ENCODE assay signal across 22 cellular contexts in genomic region chr13:84032116-84032515, GRCh38.
DNase-seq lines count a peak whose midpoint lies in the region; FAIRE-seq and TF ChIP-seq lines count a peak whose summit lies in the region.
"Had no signal": no experiment of that assay in that cellular context is flagged by ENCODE, and none has a peak within 500 bp of the region (broad histone marks: within the 10 kb centered on the region; RNA-seq: fewer than 3 reads in every experiment).

No MANE protein-coding gene starts in this region.

- FAIRE-seq in astrocyte (lab: Jason Lieb, UNC), result no peak
- FAIRE-seq: GM12892, HTR-8/SVneo, K562 had no signal

- intact Hi-C loops in MCF 10A (cut with micrococcal nuclease) (no loop called here), breast epithelium (cut with DNase I; ENCODE audit: low total_unique reads) (no loop called here)

- no peak overlapping the region for H3K4me3 ChIP-seq in breast epithelium
- H3K4me3 ChIP-seq in astrocyte (ENCODE audit: insufficient read depth, low read depth, low read length), result no peak overlapping the region
- H3K4me3 ChIP-seq: K562 had no signal

- no peaks in the 10 kb centered on the region for H3K27me3 ChIP-seq in breast epithelium
- no peaks in the 10 kb centered on the region for H3K27me3 ChIP-seq in astrocyte (ENCODE audit: insufficient read depth, low read length)

- H3K9ac ChIP-seq in astrocyte (ENCODE audit: low read length), result no peak overlapping the region

- no peak overlapping the region for H3K4me3 Mint-ChIP-seq in MCF 10A (ENCODE audit: unreplicated experiment)
- no peak overlapping the region for H3K4me3 Mint-ChIP-seq in astrocyte (ENCODE audit: unreplicated experiment)
- H3K4me3 Mint-ChIP-seq: B cell; CD8-positive, alpha-beta T cell had no signal

- H3K4me1 Mint-ChIP-seq in MCF 10A (ENCODE audit: insufficient read depth, unreplicated experiment) (no peaks in the 10 kb centered on the region), astrocyte (ENCODE audit: low read depth, unreplicated experiment) (peaks cover 3% of the 10 kb centered on the region)
- H3K4me1 Mint-ChIP-seq: B cell had no signal

- TF ChIP-seq CTCF in MCF 10A (IDR thresholded peaks at IDR 0.05; ENCODE audit: unreplicated experiment), result no peak
- no peak for TF ChIP-seq CTCF in breast epithelium (IDR thresholded peaks at IDR 0.05)
- TF ChIP-seq CTCF in astrocyte (IDR thresholded peaks at IDR 0.05; ENCODE audit: insufficient read depth, low read depth, low read length), result no peak

- H3K36me3 Mint-ChIP-seq in MCF 10A (ENCODE audit: insufficient read depth, unreplicated experiment) (no peaks in the 10 kb centered on the region), astrocyte (ENCODE audit: low read depth, unreplicated experiment) (no peaks in the 10 kb centered on the region)
- H3K36me3 Mint-ChIP-seq: CD8-positive, alpha-beta T cell had no signal

- DNase-seq in MCF 10A (ENCODE audit: unreplicated experiment) (peak; percentile 9), breast epithelium (ENCODE audit: low spot score in 2 of 2) (no peak), astrocyte (ENCODE audit: low read depth) (peak; percentile 29), fibroblast of peridontal ligament (ENCODE audit: extremely low read depth) (peak; percentile 35), SKM-1 treated with dmso at 0.1 percent for 144 hours (lab: John Stamatoyannopoulos, UW; ENCODE audit: unreplicated experiment) (no peak), COR-L47 (lab: John Stamatoyannopoulos, UW) (no peak), NCI-H1930 (lab: John Stamatoyannopoulos, UW) (no peak), D341Med (ENCODE audit: low spot score) (no peak)
- DNase-seq: CD8-positive, alpha-beta T cell; DMS79 treated with DMSO at 0.1 percent for 48 hours; Kasumi-1; MM.1S; NCI-H2029 treated with DMSO at 0.1 percent for 48 hours; NCI-H526 treated with DMSO at 0.1 percent for 48 hours; SHP77 had no signal

- no peak overlapping the region for H3K4me2 ChIP-seq in astrocyte (ENCODE audit: low read length)

- no peaks in the 10 kb centered on the region for H3K36me3 ChIP-seq in breast epithelium
- H3K36me3 ChIP-seq in astrocyte (ENCODE audit: insufficient read depth, low read length), result no peaks in the 10 kb centered on the region

- no peak overlapping the region for H3K27ac Mint-ChIP-seq in MCF 10A (ENCODE audit: low read depth, unreplicated experiment)
- H3K27ac Mint-ChIP-seq in astrocyte (ENCODE audit: unreplicated experiment), result no peak overlapping the region
- H3K27ac Mint-ChIP-seq: B cell; CD8-positive, alpha-beta T cell had no signal

- POLR2A ChIA-PET in MCF 10A (lab: Yijun Ruan, JAX), result no interaction called here

- H3K9me3 Mint-ChIP-seq in MCF 10A (ENCODE audit: unreplicated experiment), result no peaks in the 10 kb centered on the region
- H3K9me3 Mint-ChIP-seq in astrocyte (ENCODE audit: unreplicated experiment), result no peaks in the 10 kb centered on the region
- H3K9me3 Mint-ChIP-seq: CD8-positive, alpha-beta T cell had no signal

- H3K4me1 ChIP-seq in breast epithelium (no peaks in the 10 kb centered on the region), astrocyte (ENCODE audit: insufficient read depth, low read length) (no peaks in the 10 kb centered on the region)

- no peak overlapping the region for H2AFZ ChIP-seq in astrocyte (ENCODE audit: low read depth, low read length)

- H3K79me2 ChIP-seq in astrocyte (ENCODE audit: insufficient read depth, low read length), result no peaks in the 10 kb centered on the region

- no peaks in the 10 kb centered on the region for H4K20me1 ChIP-seq in astrocyte (ENCODE audit: insufficient read depth, low read length)

- CTCF ChIA-PET in MCF 10A (lab: Yijun Ruan, JAX), result no interaction called here

- no peaks in the 10 kb centered on the region for H3K9me3 ChIP-seq in breast epithelium
- H3K9me3 ChIP-seq in astrocyte (ENCODE audit: insufficient read depth, low read depth, low read length), result no peaks in the 10 kb centered on the region

- H3K27ac ChIP-seq in breast epithelium, result no peak overlapping the region
- no peak overlapping the region for H3K27ac ChIP-seq in astrocyte (ENCODE audit: low read depth, low read length)
- H3K27ac ChIP-seq: 22Rv1, C4-2B, RWPE1 had no signal

- no peak for TF ChIP-seq POLR2A in breast epithelium (IDR thresholded peaks at IDR 0.05)

- no peaks in the 10 kb centered on the region for H3K27me3 Mint-ChIP-seq in MCF 10A (ENCODE audit: insufficient read depth, unreplicated experiment)
- no peaks in the 10 kb centered on the region for H3K27me3 Mint-ChIP-seq in astrocyte (ENCODE audit: low read depth, unreplicated experiment)
- H3K27me3 Mint-ChIP-seq: B cell had no signal

- BruUV-seq in MCF 10A (replicated peaks; lab: Mats Ljungman, UMichigan), result no TSS peak

Comparison
In these comparisons a context has a peak if more than half of its experiments do, and no peak if none do; other contexts are left out.
1. DNase-seq: peak in MCF 10A (single experiment), astrocyte (single experiment) and fibroblast of peridontal ligament (single experiment); none in breast epithelium (0 of 2), SKM-1 treated with dmso at 0.1 percent for 144 hours (single experiment), COR-L47 (single experiment), NCI-H1930 (0 of 2) and D341Med (single experiment).